Comparison of ENCODE assay signal across 1 cellular context in genomic region chr7:37118029-37118428, GRCh38.
TF ChIP-seq lines count a peak whose summit lies in the region.

No MANE protein-coding gene starts in this region.

TF ChIP-seq in SK-N-SH treated with all-trans-retinoic acid at 6 μM for 48 hours, 23 proteins besides CTCF, POLR2A, EP300 and RAD21 (continued from another document):
- no peak for TF ChIP-seq CSRNP3 (CRISPR knock-in tag; IDR thresholded peaks at IDR 0.05)
- no peak for TF ChIP-seq CREB5 (CRISPR knock-in tag; IDR thresholded peaks at IDR 0.05; ENCODE audit: low read depth)
- TF ChIP-seq ISL1 (CRISPR knock-in tag; IDR thresholded peaks at IDR 0.05) = no peak
- TF ChIP-seq TCF4 (CRISPR knock-in tag; IDR thresholded peaks at IDR 0.05; ENCODE audit: borderline replicate concordance) = no peak
- TF ChIP-seq PPARA (CRISPR knock-in tag; IDR thresholded peaks at IDR 0.05; ENCODE audit: borderline replicate concordance) = no peak
- no peak for TF ChIP-seq PATZ1 (CRISPR knock-in tag; IDR thresholded peaks at IDR 0.05; ENCODE audit: borderline replicate concordance)
- TF ChIP-seq ZNF8 (CRISPR knock-in tag; IDR thresholded peaks at IDR 0.05) = no peak
- no peak for TF ChIP-seq ZNF565 (CRISPR knock-in tag; conservative IDR thresholded peaks at IDR 0.05; ENCODE audit: low read depth)
- no peak for TF ChIP-seq OSR1 (CRISPR knock-in tag; IDR thresholded peaks at IDR 0.05)
- TF ChIP-seq ZC3H10 (CRISPR knock-in tag; IDR thresholded peaks at IDR 0.05) = no peak
